Comparison of ENCODE assay signal across 1 cellular context in the genomic region with DNA sequence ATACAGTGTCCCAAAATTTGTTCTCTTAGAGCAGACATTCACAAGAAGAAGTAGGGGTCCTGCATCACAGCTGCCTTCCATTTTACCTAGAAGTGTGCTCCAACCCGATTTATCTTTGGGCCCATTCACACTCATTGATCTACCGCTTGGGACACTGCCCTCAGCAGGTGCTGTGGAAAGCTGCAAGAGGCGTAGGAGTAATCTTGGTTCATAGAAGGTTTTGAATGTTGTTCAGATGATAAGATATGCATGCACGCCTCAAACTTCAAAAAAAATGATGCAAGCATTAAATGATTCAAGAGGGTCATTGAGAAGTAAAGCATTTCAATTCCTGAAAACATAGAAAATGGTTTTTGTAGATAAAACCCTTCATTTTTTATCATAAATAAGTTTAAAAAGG.
A peak's percentile ranks its signal among the peaks of the same experiment; 100 is the strongest.
TF ChIP-seq lines count a peak whose summit lies in the region.

No MANE protein-coding gene starts in this region.

TF ChIP-seq in K562, 482 proteins besides CTCF, POLR2A, EP300 and RAD21 (continued from another document):
- TF ChIP-seq, protein P1, sequence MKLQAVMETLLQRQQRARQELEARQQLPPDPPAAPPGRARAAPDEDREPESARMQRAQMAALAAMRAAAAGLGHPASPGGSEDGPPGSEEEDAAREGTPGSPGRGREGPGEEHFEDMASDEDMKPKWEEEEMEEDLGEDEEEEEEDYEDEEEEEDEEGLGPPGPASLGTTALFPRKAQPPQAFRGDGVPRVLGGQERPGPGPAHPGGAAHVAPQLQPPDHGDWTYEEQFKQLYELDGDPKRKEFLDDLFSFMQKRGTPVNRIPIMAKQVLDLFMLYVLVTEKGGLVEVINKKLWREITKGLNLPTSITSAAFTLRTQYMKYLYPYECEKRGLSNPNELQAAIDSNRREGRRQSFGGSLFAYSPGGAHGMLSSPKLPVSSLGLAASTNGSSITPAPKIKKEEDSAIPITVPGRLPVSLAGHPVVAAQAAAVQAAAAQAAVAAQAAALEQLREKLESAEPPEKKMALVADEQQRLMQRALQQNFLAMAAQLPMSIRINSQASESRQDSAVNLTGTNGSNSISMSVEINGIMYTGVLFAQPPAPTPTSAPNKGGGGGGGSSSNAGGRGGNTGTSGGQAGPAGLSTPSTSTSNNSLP (IDR thresholded peaks at IDR 0.05; ENCODE audit: borderline replicate concordance, low read depth, low read length): 0 out of 2 replicates have a peak, but pooled peaks have one; percentile 14
- TF ChIP-seq, protein P2, sequence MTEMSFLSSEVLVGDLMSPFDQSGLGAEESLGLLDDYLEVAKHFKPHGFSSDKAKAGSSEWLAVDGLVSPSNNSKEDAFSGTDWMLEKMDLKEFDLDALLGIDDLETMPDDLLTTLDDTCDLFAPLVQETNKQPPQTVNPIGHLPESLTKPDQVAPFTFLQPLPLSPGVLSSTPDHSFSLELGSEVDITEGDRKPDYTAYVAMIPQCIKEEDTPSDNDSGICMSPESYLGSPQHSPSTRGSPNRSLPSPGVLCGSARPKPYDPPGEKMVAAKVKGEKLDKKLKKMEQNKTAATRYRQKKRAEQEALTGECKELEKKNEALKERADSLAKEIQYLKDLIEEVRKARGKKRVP (CRISPR knock-in tag; IDR thresholded peaks at IDR 0.05): peak; percentile 78
- TF ChIP-seq CBFA2T3 (IDR thresholded peaks at IDR 0.05): peak; percentile 67
